ENCODE assay signal across 14 cellular contexts in genomic region chr2:29723255-29724001, GRCh38.
DNase-seq lines count a peak whose midpoint lies in the region; ATAC-seq and TF ChIP-seq lines count a peak whose summit lies in the region.
"Had no signal": no experiment of that assay in that cellular context is flagged by ENCODE, and none has a peak within 500 bp of the region (broad histone marks: within the 10 kb centered on the region; RNA-seq: fewer than 3 reads in every experiment).

No MANE protein-coding gene starts in this region.

- H3K4me3 ChIP-seq in OCI-LY7 (ENCODE audit: low read depth, low read length, poor library complexity, severe bottlenecking) (no peak overlapping the region), trophoblast cell (ENCODE audit: low read depth, low read length) (no peak overlapping the region)
- H3K4me3 ChIP-seq: breast epithelium, lower lobe of right lung, sigmoid colon had no signal

- H2BK120ac ChIP-seq in trophoblast cell (ENCODE audit: insufficient read depth, low read length, poor library complexity): no peak overlapping the region

- no peaks in the 10 kb centered on the region for H3K9me3 ChIP-seq in OCI-LY7 (ENCODE audit: low read length)
- H3K9me3 ChIP-seq in trophoblast cell (ENCODE audit: insufficient read depth, low read depth, low read length): no peaks in the 10 kb centered on the region
- H3K9me3 ChIP-seq: breast epithelium, lower lobe of right lung, sigmoid colon had no signal

- no peak for TF ChIP-seq CTCF in OCI-LY7 (conservative IDR thresholded peaks at IDR 0.05; ENCODE audit: low read length)

- H3K9ac ChIP-seq in trophoblast cell (ENCODE audit: low read length): no peak overlapping the region

- CTCF ChIA-PET in OCI-LY7 (lab: Charles Lee; ENCODE audit: unreplicated experiment): no interaction called here

- no peaks in the 10 kb centered on the region for H3K79me2 ChIP-seq in OCI-LY7 (ENCODE audit: insufficient read depth, low read depth, low read length)
- H3K79me2 ChIP-seq in trophoblast cell (ENCODE audit: control insufficient read depth, insufficient read depth, low read length, poor library complexity): no peaks in the 10 kb centered on the region

- DNase-seq in kidney glomerular epithelial cell (lab: John Stamatoyannopoulos, UW): peak; percentile 5
- no peak for DNase-seq in A172 (ENCODE audit: low spot score)
- DNase-seq in OCI-LY7 (ENCODE audit: low spot score): no peak
- no peak for DNase-seq in trophoblast cell
- DNase-seq in NCI-H2171 (lab: John Stamatoyannopoulos, UW): no peak
- DNase-seq: lower lobe of right lung, NCI-H1436, sigmoid colon had no signal

- intact Hi-C loops in OCI-LY7 (cut with micrococcal nuclease; ENCODE audit: unreplicated experiment): no loop called here

- WGBS in trophoblast cell (ENCODE audit: extremely low coverage, insufficient coverage, insufficient read length): no CpG with 5 or more reads among the region's 7 CpGs

- H3K4me2 ChIP-seq in OCI-LY7 (ENCODE audit: low read length) (no peak overlapping the region), trophoblast cell (ENCODE audit: low read length) (no peak overlapping the region)

- peaks cover 2% of the 10 kb centered on the region for H3K27me3 ChIP-seq in trophoblast cell (ENCODE audit: insufficient read depth, low read length)
- H3K27me3 ChIP-seq: breast epithelium, sigmoid colon had no signal

- H2AFZ ChIP-seq in OCI-LY7 (ENCODE audit: low read length) (no peak overlapping the region), trophoblast cell (ENCODE audit: insufficient read depth, low read length, poor library complexity) (no peak overlapping the region)

- H3K27ac ChIP-seq in OCI-LY7 (ENCODE audit: low read depth, low read length, poor library complexity, severe bottlenecking) (no peak overlapping the region), trophoblast cell (ENCODE audit: low read depth, low read length) (no peak overlapping the region)
- H3K27ac ChIP-seq: breast epithelium, lower lobe of right lung, sigmoid colon had no signal

- H3K79me1 ChIP-seq in trophoblast cell (ENCODE audit: low read length): no peaks in the 10 kb centered on the region

- no peak overlapping the region for H4K12ac ChIP-seq in trophoblast cell (ENCODE audit: low read depth, low read length)

- no peaks in the 10 kb centered on the region for H3K36me3 ChIP-seq in OCI-LY7 (ENCODE audit: insufficient read depth, low read length)
- no peaks in the 10 kb centered on the region for H3K36me3 ChIP-seq in trophoblast cell (ENCODE audit: control insufficient read depth in 1 of 2, insufficient read depth in 2 of 2, low read length in 2 of 2)
- H3K36me3 ChIP-seq: breast epithelium, lower lobe of right lung, sigmoid colon had no signal

- H2BK5ac ChIP-seq in trophoblast cell (ENCODE audit: low read depth, low read length, poor library complexity): no peak overlapping the region

- ATAC-seq in GM18519 (IDR thresholded peaks at IDR 0.05; ENCODE audit: low FRiP score, unreplicated experiment): peak; percentile 80
- peak; percentile 86 for ATAC-seq in GM21528 (IDR thresholded peaks at IDR 0.05; ENCODE audit: low FRiP score, unreplicated experiment)
- peak; percentile 73 for ATAC-seq in HG03135 (IDR thresholded peaks at IDR 0.05; ENCODE audit: unreplicated experiment)
- ATAC-seq: HCT116, SK-N-SH treated with all-trans-retinoic acid at 6 μM for 48 hours had no signal

- no peak overlapping the region for H4K8ac ChIP-seq in trophoblast cell (ENCODE audit: low read depth, low read length)

- no TSS peak for BruUV-seq in OCI-LY7 (replicated peaks; lab: Mats Ljungman, UMichigan)

- no peak overlapping the region for H3K23ac ChIP-seq in trophoblast cell (ENCODE audit: low read length)

- H3K4me1 ChIP-seq in OCI-LY7 (ENCODE audit: insufficient read depth, low read length, poor library complexity, severe bottlenecking) (no peaks in the 10 kb centered on the region), trophoblast cell (ENCODE audit: control insufficient read depth in 1 of 2, insufficient read depth in 2 of 2, low read length in 2 of 2) (no peaks in the 10 kb centered on the region)
- H3K4me1 ChIP-seq: breast epithelium, lower lobe of right lung, sigmoid colon had no signal

- H4K20me1 ChIP-seq in OCI-LY7 (ENCODE audit: insufficient read depth, low read length): no peaks in the 10 kb centered on the region

- POLR2A ChIA-PET in OCI-LY7 (lab: Charles Lee): interaction anchor here (0.6 kb wide), 1 partner anchor 159 kb away, joined by 4 read pairs; no protein-coding TSS in a partner anchor

- no peak overlapping the region for H3K14ac ChIP-seq in trophoblast cell (ENCODE audit: low read length)

- no peak overlapping the region for H2BK12ac ChIP-seq in trophoblast cell (ENCODE audit: low read length)

- H4K91ac ChIP-seq in trophoblast cell (ENCODE audit: low read depth, low read length): no peak overlapping the region

- no peaks in the 10 kb centered on the region for H3K9me2 ChIP-seq in OCI-LY7 (ENCODE audit: insufficient read depth, low read length)

- no peak overlapping the region for H2AK5ac ChIP-seq in trophoblast cell (ENCODE audit: low read length)

- H3K18ac ChIP-seq in trophoblast cell (ENCODE audit: low read length): no peak overlapping the region

- H3K4ac ChIP-seq in trophoblast cell (ENCODE audit: low read depth, low read length): no peak overlapping the region
